1 cellular context compared by ENCODE assay signal in the genomic region with DNA sequence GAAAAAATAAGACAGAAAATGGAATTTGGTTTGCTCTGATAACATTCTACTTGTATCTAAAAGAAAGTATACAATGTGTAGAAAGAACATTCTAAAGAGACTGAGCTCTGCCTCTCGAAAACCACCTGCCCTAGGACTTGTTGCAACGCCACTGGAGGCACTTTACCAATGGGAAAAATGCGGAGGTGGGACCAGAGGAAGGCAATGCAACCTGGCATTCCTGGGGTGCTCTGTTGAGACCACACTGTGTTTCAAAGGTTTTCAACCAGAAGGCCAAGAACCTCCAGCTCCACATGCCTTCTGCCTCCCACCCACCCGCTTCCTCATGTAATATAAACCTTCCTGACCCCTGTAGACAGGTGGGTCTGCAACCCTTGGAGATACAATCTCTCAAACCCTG.
A peak's percentile ranks its signal among the peaks of the same experiment; 100 is the strongest.
TF ChIP-seq lines count a peak whose summit lies in the region.

No MANE protein-coding gene starts in this region.

TF ChIP-seq in H1, 55 proteins besides CTCF, POLR2A, EP300 and RAD21:
- no peak for TF ChIP-seq BACH1 (IDR thresholded peaks at IDR 0.05; ENCODE audit: low read length)
- TF ChIP-seq YY1 (IDR thresholded peaks at IDR 0.05; ENCODE audit: low read depth, low read length), result no peak
- no peak for TF ChIP-seq GABPA (IDR thresholded peaks at IDR 0.05; ENCODE audit: borderline replicate concordance, insufficient read depth, low read length)
- peak; percentile 83 for TF ChIP-seq TEAD4 (IDR thresholded peaks at IDR 0.05; ENCODE audit: low read depth, low read length)
- TF ChIP-seq SP2 (IDR thresholded peaks at IDR 0.05; ENCODE audit: low read length), result no peak
- no peak for TF ChIP-seq TBP (IDR thresholded peaks at IDR 0.05; ENCODE audit: low read depth, low read length)
- TF ChIP-seq JUND (IDR thresholded peaks at IDR 0.05; ENCODE audit: low read length), result no peak
